ENCODE assay signal across 7 cellular contexts in genomic region chr15:27101982-27102381, GRCh38.
"Had no signal": no experiment of that assay in that cellular context is flagged by ENCODE, and none has a peak within 500 bp of the region (broad histone marks: within the 10 kb centered on the region; RNA-seq: fewer than 3 reads in every experiment).

No MANE protein-coding gene starts in this region.

- FAIRE-seq: HTR-8/SVneo had no signal

- H3K4me1 Mint-ChIP-seq: IgD-negative memory B cell had no signal

- H3K27ac Mint-ChIP-seq: IgD-negative memory B cell had no signal

- H3K27me3 Mint-ChIP-seq: IgD-negative memory B cell had no signal

- H3K9ac ChIP-seq: KMS-11 had no signal

- DNase-seq: IMR-90, KBM-7, KG1 had no signal

- H3K4me2 ChIP-seq: KMS-11 had no signal

- H3K4me3 Mint-ChIP-seq: IgD-negative memory B cell had no signal

- H3K36me3 Mint-ChIP-seq: IgD-negative memory B cell had no signal

- H3K27ac ChIP-seq: HL-60, KMS-11 had no signal
